ENCODE assay signal across 15 cellular contexts in the genomic region with DNA sequence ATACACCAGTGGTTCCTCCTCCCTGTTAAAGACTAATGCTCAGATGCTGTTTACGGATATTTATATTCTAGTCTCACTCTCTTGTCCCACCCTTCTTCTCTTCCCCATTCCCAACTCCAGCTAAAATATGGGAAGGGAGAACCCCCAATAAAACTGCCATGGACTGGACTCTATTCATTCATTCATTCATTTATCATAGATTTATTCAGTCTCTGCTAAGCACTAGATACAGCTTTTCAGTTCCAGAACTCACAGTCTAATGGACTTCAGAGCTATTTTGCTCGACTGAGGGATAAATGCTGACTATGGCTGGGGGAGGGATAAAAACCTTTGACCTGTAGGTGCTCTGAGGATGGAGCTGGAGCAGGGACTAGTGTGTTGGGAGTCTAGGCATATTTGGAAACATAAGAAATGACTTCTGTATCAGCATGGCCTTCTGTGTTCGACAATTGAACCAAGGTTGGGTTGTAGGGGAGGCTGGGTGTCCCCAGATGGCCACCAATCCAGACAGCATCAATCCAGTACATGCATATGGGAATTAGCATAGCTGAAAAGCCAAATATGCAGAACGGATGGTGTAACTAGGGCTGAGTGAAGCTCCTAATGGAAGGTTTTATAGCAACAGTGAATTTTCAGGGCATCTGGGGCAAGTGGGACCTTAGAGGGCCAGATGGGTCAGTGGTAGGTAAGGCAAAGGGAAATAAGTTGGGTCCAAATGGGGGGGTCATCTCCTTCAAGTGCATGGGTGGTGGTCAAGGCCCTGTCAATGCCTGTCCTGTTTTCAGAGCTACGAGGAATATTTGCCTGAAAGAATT. TPM values are rescaled to one million over a fixed set of nuclear protein-coding genes. Genes with fewer than 3 reads are reported as not detected.
DNase-seq lines count a peak whose midpoint lies in the region; ATAC-seq and TF ChIP-seq lines count a peak whose summit lies in the region.
"Had no signal": no experiment of that assay in that cellular context is flagged by ENCODE, and none has a peak within 500 bp of the region (broad histone marks: within the 10 kb centered on the region; RNA-seq: fewer than 3 reads in every experiment).

No MANE protein-coding gene starts in this region.

- intact Hi-C loops in Caco-2 (cut with micrococcal nuclease; ENCODE audit: unreplicated experiment) (no loop called here), natural killer cell (cut with micrococcal nuclease) (loop anchor here (5.0 to 10.0 kb wide), 3 partner anchors 326 to 516 kb away; a partner anchor contains a TSS), esophagus muscularis mucosa (cut with DNase I) (no loop called here)

- H3K9ac ChIP-seq in BLaER1: no peak overlapping the region

- CTCF ChIA-PET in Caco-2 (lab: Charles Lee): interaction anchor here (0.8 to 1.8 kb wide), 4 partner anchors 17 to 155 kb away, joined by 3 to 5 read pairs (median 4); a partner anchor contains a TSS

- H3K27ac ChIP-seq in BLaER1: no peak overlapping the region
- peak overlapping the region; percentile 93 for H3K27ac ChIP-seq in hepatocyte
- H3K27ac ChIP-seq in esophagus muscularis mucosa (replicated peaks in 1 of 4): no peak overlapping the region
- H3K27ac ChIP-seq: A549 had no signal

- H3K4me2 ChIP-seq in BLaER1 (peak overlapping the region; percentile 71), hepatocyte (no peak overlapping the region)
- H3K4me2 ChIP-seq: A549 had no signal

- peaks cover 44% of the 10 kb centered on the region for H3K27me3 ChIP-seq in BLaER1
- H3K27me3 ChIP-seq in Caco-2 (replicated peaks; ENCODE audit: control insufficient read depth, insufficient read depth, low read length): no peaks in the 10 kb centered on the region
- no peaks in the 10 kb centered on the region for H3K27me3 ChIP-seq in hepatocyte
- H3K27me3 ChIP-seq in esophagus muscularis mucosa: no peaks in the 10 kb centered on the region

- H3K27ac Mint-ChIP-seq in Caco-2 (ENCODE audit: unreplicated experiment) (peak overlapping the region; percentile 97), natural killer cell (peak overlapping the region; percentile 96 to 99)

- H3K4me3 Mint-ChIP-seq in Caco-2 (ENCODE audit: unreplicated experiment): peak overlapping the region; percentile 55
- H3K4me3 Mint-ChIP-seq in natural killer cell: peak overlapping the region; percentile 95

- TSS peak; percentile 22 for BruUV-seq in Caco-2 (replicated peaks; lab: Mats Ljungman, UMichigan)

- 84% methylated on average over 5 of the region's 5 CpGs for WGBS in hepatocyte (ENCODE audit: low lambda C conversion rate, missing lambda C conversion rate)
- 87% methylated on average over 5 of the region's 5 CpGs for WGBS in esophagus muscularis mucosa

- peaks cover 5% of the 10 kb centered on the region for H3K36me3 ChIP-seq in BLaER1
- H3K36me3 ChIP-seq in Caco-2 (ENCODE audit: control insufficient read depth, insufficient read depth, low read length): peaks cover 3% of the 10 kb centered on the region; the same call in 1 of the 2 replicates
- no peaks in the 10 kb centered on the region for H3K36me3 ChIP-seq in hepatocyte (replicated peaks; ENCODE audit: insufficient read depth, low read depth)
- peaks cover 7 to 11% (median 9%) of the 10 kb centered on the region in 4 donors for H3K36me3 ChIP-seq in esophagus muscularis mucosa

- no peak for TF ChIP-seq EP300 in esophagus muscularis mucosa (IDR thresholded peaks at IDR 0.05)

- H3K9me2 ChIP-seq in hepatocyte (replicated peaks; ENCODE audit: insufficient read depth): no peaks in the 10 kb centered on the region

- H3K4me1 ChIP-seq in BLaER1: peaks cover 49% of the 10 kb centered on the region
- H3K4me1 ChIP-seq in Caco-2: peaks cover 84% of the 10 kb centered on the region
- peaks cover 27% of the 10 kb centered on the region for H3K4me1 ChIP-seq in hepatocyte (ENCODE audit: insufficient read depth)
- H3K4me1 ChIP-seq in esophagus muscularis mucosa: no peaks in the 10 kb centered on the region
- H3K4me1 ChIP-seq: A549 had no signal

- no peaks in the 10 kb centered on the region for H3K79me2 ChIP-seq in hepatocyte

- H3K9me3 ChIP-seq in BLaER1 (no peaks in the 10 kb centered on the region), Caco-2 (peaks cover 8% of the 10 kb centered on the region; the same call in 1 of the 2 replicates), hepatocyte (ENCODE audit: low read depth) (no peaks in the 10 kb centered on the region), esophagus muscularis mucosa (no peaks in the 10 kb centered on the region)
- H3K9me3 ChIP-seq: A549 had no signal

- H4K20me1 ChIP-seq in BLaER1 (peaks cover 38% of the 10 kb centered on the region), hepatocyte (ENCODE audit: insufficient read depth, poor library complexity, severe bottlenecking) (no peaks in the 10 kb centered on the region)

- TF ChIP-seq CTCF in Caco-2 (IDR thresholded peaks at IDR 0.05; ENCODE audit: insufficient read depth in 1 of 2, low read depth in 1 of 2, low read length in 1 of 2, severe bottlenecking in 1 of 2, unreplicated experiment in 1 of 2) (no peak), hepatocyte (IDR thresholded peaks at IDR 0.05; ENCODE audit: poor library complexity) (no peak), natural killer cell (IDR thresholded peaks at IDR 0.05) (no peak), esophagus muscularis mucosa (IDR thresholded peaks at IDR 0.05) (no peak)

- ATAC-seq in natural killer cell (no peak), GM18498 (IDR thresholded peaks at IDR 0.05; ENCODE audit: unreplicated experiment) (no peak)
- ATAC-seq: A549, PC-3 had no signal

- H3K27me3 Mint-ChIP-seq in Caco-2 (ENCODE audit: insufficient read depth, unreplicated experiment): no peaks in the 10 kb centered on the region
- no peaks in the 10 kb centered on the region for H3K27me3 Mint-ChIP-seq in natural killer cell (ENCODE audit: low read depth in 2 of 2)

- H3K4me1 Mint-ChIP-seq in Caco-2 (ENCODE audit: low read depth, unreplicated experiment) (peaks cover 72% of the 10 kb centered on the region), natural killer cell (peaks cover 61 to 76% of the 10 kb centered on the region in 2 donors)

- peaks cover 24% of the 10 kb centered on the region for H3K9me3 Mint-ChIP-seq in Caco-2 (ENCODE audit: unreplicated experiment)
- H3K9me3 Mint-ChIP-seq in natural killer cell: no peaks in the 10 kb centered on the region

- H3K4me3 ChIP-seq in BLaER1 (no peak overlapping the region), Caco-2 (ENCODE audit: low read depth, low read length) (no peak overlapping the region), hepatocyte (no peak overlapping the region), esophagus muscularis mucosa (no peak overlapping the region)
- H3K4me3 ChIP-seq: A549 had no signal

- TF ChIP-seq POLR2A in esophagus muscularis mucosa (IDR thresholded peaks at IDR 0.05; ENCODE audit: low read depth): no peak

- H2AFZ ChIP-seq in hepatocyte: no peak overlapping the region

- DNase-seq in Caco-2: no peak
- no peak for DNase-seq in hepatocyte (ENCODE audit: low spot score)
- DNase-seq in natural killer cell: no peak
- DNase-seq in SIG-M5 treated with dmso at 0.1 percent for 504 hours (lab: John Stamatoyannopoulos, UW; ENCODE audit: unreplicated experiment): no peak
- DNase-seq in esophagus muscularis mucosa (ENCODE audit: extremely low spot score): no peak
- DNase-seq in activated CD4-positive, CD25-positive, alpha-beta regulatory T cell treated with anti-CD3 and anti-CD28 coated beads, Interleukin-2, amount 50 U/mL, for 72 hours: no peak
- DNase-seq: AML-193, DMS 273 treated with DMSO at 0.1 percent for 48 hours, NCI-H69, PC-3 had no signal

- POLR2A ChIA-PET in Caco-2 (lab: Charles Lee): interaction anchor here (0.6 to 1.4 kb wide), 2 partner anchors 17 to 73 kb away, joined by 3 to 5 read pairs; a partner anchor contains a TSS

- H3K36me3 Mint-ChIP-seq in Caco-2 (ENCODE audit: insufficient read depth, unreplicated experiment) (peaks cover 61% of the 10 kb centered on the region), natural killer cell (no peaks in the 10 kb centered on the region)

RNA-seq across cellular contexts. Expression of a gene that starts 4.1 kb away (rescaled TPM):
- total RNA-seq in Caco-2 (2022) (711 and 784 TPM in 2 replicates), hepatocyte (3,581 and 4,608 TPM in 2 replicates), natural killer cell (not detected), esophagus muscularis mucosa (not detected)
- 5,258 and 8,089 TPM in 2 replicates for polyA plus RNA-seq in hepatocyte
- total RNA-seq: HT1080, PC-3, SK-MEL-5 had no signal
- polyA plus RNA-seq: A549 had no signal

RNA-seq across cellular contexts. Expression of a gene that starts 4.2 kb away (rescaled TPM):
- total RNA-seq in Caco-2 (2022) (1.5 and 2.6 TPM in 2 replicates), hepatocyte (1.1 and 4.3 TPM in 2 replicates), natural killer cell (100 to 1,000 TPM; 226 to 281 (median 259) TPM), esophagus muscularis mucosa (100 to 1,000 TPM in 1 of 4 donors, 10 to 100 TPM in 3; 32.8 to 145 (median 47.4) TPM)
- 4.8 and 14.5 TPM in 2 replicates for polyA plus RNA-seq in hepatocyte
- total RNA-seq: PC-3 had no signal

RNA-seq across cellular contexts. Expression of a gene that starts 6.6 kb away (rescaled TPM):
- total RNA-seq in Caco-2 (2022) (23.1 and 24.0 TPM in 2 replicates), hepatocyte (11.4 and 15.7 TPM in 2 replicates), natural killer cell (10 to 100 TPM; 16.6 to 23.6 (median 22.8) TPM), esophagus muscularis mucosa (10 to 100 TPM in 3 of 4 donors, 1 to 10 TPM in 1; 9.1 to 24.1 (median 16.3) TPM)
- 14.5 and 15.7 TPM in 2 replicates for polyA plus RNA-seq in hepatocyte

RNA-seq across cellular contexts. Expression of a gene that starts 17.1 kb away (rescaled TPM):
- total RNA-seq in Caco-2 (2022): 110 and 115 TPM in 2 replicates
- 103 TPM in 2 replicates for total RNA-seq in hepatocyte
- polyA plus RNA-seq in hepatocyte: 163 and 177 TPM in 2 replicates
- 10 to 100 TPM; 74.7 to 88.8 (median 84.7) TPM for total RNA-seq in natural killer cell
- total RNA-seq in esophagus muscularis mucosa: 100 to 1,000 TPM in 3 of 4 donors, 10 to 100 TPM in 1; 68.5 to 131 (median 122) TPM

RNA-seq across cellular contexts. Expression of a gene that starts 18.7 kb away (rescaled TPM):
- total RNA-seq in Caco-2 (2022): not detected in 2 replicates
- total RNA-seq in hepatocyte: 2.6 and 4.1 TPM in 2 replicates
- 3.9 and 8.1 TPM in 2 replicates for polyA plus RNA-seq in hepatocyte
- not detected for total RNA-seq in natural killer cell
- total RNA-seq in esophagus muscularis mucosa: not detected
- total RNA-seq: HT1080, PC-3, SK-MEL-5 had no signal
- polyA plus RNA-seq: A549 had no signal

Comparison
In these comparisons a context has a peak if more than half of its experiments do, and no peak if none do; other contexts are left out.
1. RNA of a gene that starts 4.1 kb away (total RNA-seq): 3,581 to 4,608 TPM in hepatocyte and 711 to 784 TPM in Caco-2; not detected in natural killer cell and not detected in esophagus muscularis mucosa; every median in the first group is over 100 times any median in the second.